In genomic region chr1:9121891-9122409, GRCh38 we compare ENCODE assay signal across 9 cellular contexts. TPM values are rescaled to one million over a fixed set of nuclear protein-coding genes. Genes with fewer than 3 reads are reported as not detected.
DNase-seq lines count a peak whose midpoint lies in the region; ATAC-seq, FAIRE-seq and TF ChIP-seq lines count a peak whose summit lies in the region.
"Had no signal": no experiment of that assay in that cellular context is flagged by ENCODE, and none has a peak within 500 bp of the region (broad histone marks: within the 10 kb centered on the region; RNA-seq: fewer than 3 reads in every experiment).

No MANE protein-coding gene starts in this region.

- H4K91ac ChIP-seq in mesenchymal stem cell (ENCODE audit: low read length): no peak overlapping the region

- H3K4me2 ChIP-seq in mesenchymal stem cell (ENCODE audit: low read length, poor library complexity, severe bottlenecking): no peak overlapping the region

- H3K79me1 ChIP-seq in mesenchymal stem cell (replicated peaks; ENCODE audit: low read length, poor library complexity, severe bottlenecking): peaks cover 22% of the 10 kb centered on the region

- H3K9ac ChIP-seq in mesenchymal stem cell (ENCODE audit: low read length): no peak overlapping the region

- H2AK5ac ChIP-seq in mesenchymal stem cell (ENCODE audit: low read length, severe bottlenecking): no peak overlapping the region

- DNase-seq in GM12892 (ENCODE audit: insufficient read length) (no peak), natural killer cell (no peak), glutamatergic neuron (no peak), ascending aorta (ENCODE audit: low spot score in 2 of 2) (no peak), NCI-H2107 treated with DMSO at 0.1 percent for 48 hours (lab: John Stamatoyannopoulos, UW; ENCODE audit: unreplicated experiment) (no peak), mesenchymal stem cell (no peak)
- peak; percentile 68 for DNase-seq in activated CD8-positive, alpha-beta T cell treated with anti-CD3 and anti-CD28 coated beads, Interleukin-2, amount 10 ng/mL, durations not matched to agents 7 days and 5 days
- DNase-seq: endodermal cell had no signal

- POLR2A ChIA-PET in activated CD8-positive, alpha-beta T cell treated with anti-CD3 and anti-CD28 coated beads, Interleukin-2, amount 10 ng/mL, durations not matched to agents 7 days and 5 days (lab: Charles Lee): interaction anchor here (0.6 kb wide), 1 partner anchor 394 kb away, joined by 3 read pairs; no protein-coding TSS in a partner anchor

- H3K36me3 ChIP-seq in ascending aorta (no peaks in the 10 kb centered on the region), mesenchymal stem cell (ENCODE audit: control insufficient read depth in 1 of 2, insufficient read depth in 2 of 2, low read depth in 1 of 2, low read length in 2 of 2) (no peaks in the 10 kb centered on the region)

- no peak overlapping the region for H2BK12ac ChIP-seq in mesenchymal stem cell (ENCODE audit: low read length in 2 of 2)

- no peak overlapping the region for H2BK15ac ChIP-seq in mesenchymal stem cell (ENCODE audit: low read depth, poor library complexity, severe bottlenecking)

- CTCF ChIA-PET in activated CD8-positive, alpha-beta T cell treated with anti-CD3 and anti-CD28 coated beads, Interleukin-2, amount 10 ng/mL, durations not matched to agents 7 days and 5 days (lab: Charles Lee): interaction anchor here (0.7 to 4.3 kb wide), 7 partner anchors 11 to 117 kb away, joined by 3 to 22 read pairs (median 3); no protein-coding TSS in a partner anchor

- no peak overlapping the region for H2BK5ac ChIP-seq in mesenchymal stem cell (ENCODE audit: low read depth, low read length, poor library complexity, severe bottlenecking)

- no peak overlapping the region for H3K23ac ChIP-seq in mesenchymal stem cell (ENCODE audit: low read length in 2 of 2)

- H3K9me3 Mint-ChIP-seq in activated CD8-positive, alpha-beta T cell treated with anti-CD3 and anti-CD28 coated beads, Interleukin-2, amount 10 ng/mL, durations not matched to agents 7 days and 5 days (ENCODE audit: insufficient read depth): no peaks in the 10 kb centered on the region
- no peaks in the 10 kb centered on the region for H3K9me3 Mint-ChIP-seq in natural killer cell
- H3K9me3 Mint-ChIP-seq in glutamatergic neuron (ENCODE audit: unreplicated experiment): no peaks in the 10 kb centered on the region

- intact Hi-C loops in natural killer cell (cut with micrococcal nuclease) (no loop called here), ascending aorta (cut with DNase I) (no loop called here)

- H3K36me3 Mint-ChIP-seq in activated CD8-positive, alpha-beta T cell treated with anti-CD3 and anti-CD28 coated beads, Interleukin-2, amount 10 ng/mL, durations not matched to agents 7 days and 5 days (ENCODE audit: low read depth): no peaks in the 10 kb centered on the region
- H3K36me3 Mint-ChIP-seq in natural killer cell (no peaks in the 10 kb centered on the region), glutamatergic neuron (ENCODE audit: unreplicated experiment) (peaks cover 4% of the 10 kb centered on the region)

- H3K27ac ChIP-seq in ascending aorta: no peak overlapping the region
- no peak overlapping the region for H3K27ac ChIP-seq in mesenchymal stem cell (ENCODE audit: low read length, poor library complexity, severe bottlenecking)

- no peak overlapping the region for H2BK120ac ChIP-seq in mesenchymal stem cell (ENCODE audit: low read depth, low read length)

- 89% methylated on average over 10 of the region's 14 CpGs for WGBS in mesenchymal stem cell

- H3K18ac ChIP-seq in mesenchymal stem cell (ENCODE audit: low read depth in 1 of 2, low read length in 2 of 2): no peak overlapping the region

- no peak overlapping the region for H3K14ac ChIP-seq in mesenchymal stem cell (ENCODE audit: low read length in 2 of 2)

- no peak overlapping the region for H2AFZ ChIP-seq in mesenchymal stem cell (ENCODE audit: low read depth, low read length)

- H3K4me1 ChIP-seq in ascending aorta: peaks cover 0 to 3% of the 10 kb centered on the region in 2 donors
- H3K4me1 ChIP-seq in mesenchymal stem cell (ENCODE audit: control insufficient read depth, insufficient read depth, low read depth, low read length): peaks cover 3% of the 10 kb centered on the region

- H3K27me3 ChIP-seq in ascending aorta (no peaks in the 10 kb centered on the region), mesenchymal stem cell (ENCODE audit: control insufficient read depth in 1 of 2, insufficient read depth in 1 of 2, low read length in 2 of 2) (no peaks in the 10 kb centered on the region)

- H3K27me3 Mint-ChIP-seq in activated CD8-positive, alpha-beta T cell treated with anti-CD3 and anti-CD28 coated beads, Interleukin-2, amount 10 ng/mL, durations not matched to agents 7 days and 5 days (ENCODE audit: low read depth): peaks cover 2% of the 10 kb centered on the region
- H3K27me3 Mint-ChIP-seq in natural killer cell (ENCODE audit: low read depth in 2 of 2) (peaks cover 0 to 17% of the 10 kb centered on the region in 2 donors), glutamatergic neuron (ENCODE audit: unreplicated experiment) (peaks cover 2% of the 10 kb centered on the region)

- peak; percentile 96 for FAIRE-seq in GM12892 (lab: Jason Lieb, UNC)

- no peak overlapping the region for H3K4me3 ChIP-seq in ascending aorta
- H3K4me3 ChIP-seq in mesenchymal stem cell (ENCODE audit: insufficient read depth in 1 of 2, low read depth in 1 of 2, low read length in 2 of 2): no peak overlapping the region

- peak; percentile 56 for ATAC-seq in HG02642 (IDR thresholded peaks at IDR 0.05; ENCODE audit: poor library complexity, unreplicated experiment)
- peak; percentile 89 for ATAC-seq in activated CD8-positive, alpha-beta T cell treated with anti-CD3 and anti-CD28 coated beads, Interleukin-2, amount 10 ng/mL, durations not matched to agents 7 days and 5 days
- ATAC-seq in natural killer cell: peak; percentile 52 to 78 (median 58)

- H3K27ac Mint-ChIP-seq in activated CD8-positive, alpha-beta T cell treated with anti-CD3 and anti-CD28 coated beads, Interleukin-2, amount 10 ng/mL, durations not matched to agents 7 days and 5 days: peak overlapping the region; percentile 55
- H3K27ac Mint-ChIP-seq in natural killer cell: no peak overlapping the region
- no peak overlapping the region for H3K27ac Mint-ChIP-seq in glutamatergic neuron (ENCODE audit: unreplicated experiment)
- H3K27ac Mint-ChIP-seq: endodermal cell had no signal

- H4K8ac ChIP-seq in mesenchymal stem cell (ENCODE audit: low read length): no peak overlapping the region

- H3K4me1 Mint-ChIP-seq in activated CD8-positive, alpha-beta T cell treated with anti-CD3 and anti-CD28 coated beads, Interleukin-2, amount 10 ng/mL, durations not matched to agents 7 days and 5 days (ENCODE audit: low read depth): peaks cover 32% of the 10 kb centered on the region
- H3K4me1 Mint-ChIP-seq in natural killer cell: peaks cover 0 to 5% of the 10 kb centered on the region in 2 donors
- H3K4me1 Mint-ChIP-seq in glutamatergic neuron (ENCODE audit: low read depth, unreplicated experiment): no peaks in the 10 kb centered on the region

- peak overlapping the region; percentile 38 for H3K4me3 Mint-ChIP-seq in activated CD8-positive, alpha-beta T cell treated with anti-CD3 and anti-CD28 coated beads, Interleukin-2, amount 10 ng/mL, durations not matched to agents 7 days and 5 days
- no peak overlapping the region for H3K4me3 Mint-ChIP-seq in natural killer cell
- H3K4me3 Mint-ChIP-seq in glutamatergic neuron (ENCODE audit: unreplicated experiment): no peak overlapping the region
- H3K4me3 Mint-ChIP-seq: endodermal cell had no signal

- no peak for TF ChIP-seq CTCF in natural killer cell (IDR thresholded peaks at IDR 0.05)
- TF ChIP-seq CTCF in glutamatergic neuron (IDR thresholded peaks at IDR 0.05; ENCODE audit: partially characterized antibody, unreplicated experiment): no peak
- TF ChIP-seq CTCF in ascending aorta (IDR thresholded peaks at IDR 0.05): no peak

- no peak overlapping the region for H3K4ac ChIP-seq in mesenchymal stem cell (ENCODE audit: low read depth in 1 of 2, low read length in 2 of 2)

- H3K9me3 ChIP-seq in ascending aorta (no peaks in the 10 kb centered on the region), mesenchymal stem cell (ENCODE audit: control insufficient read depth, low read length) (no peaks in the 10 kb centered on the region)

- TF ChIP-seq POLR2A in GM12892 (IDR thresholded peaks at IDR 0.05; ENCODE audit: low read depth, low read length): no peak; the same call in 1 of the 2 replicates

RNA-seq across cellular contexts. Expression of gene GPR157, which starts 7.0 kb away (rescaled TPM):
- polyA plus RNA-seq in GM12892 (2012; ENCODE audit: missing spikeins): 7.4 TPM
- 1 to 10 TPM; 1.2 to 1.4 TPM for total RNA-seq in activated CD8-positive, alpha-beta T cell treated with anti-CD3 and anti-CD28 coated beads, Interleukin-2, amount 10 ng/mL, durations not matched to agents 7 days and 5 days
- total RNA-seq in natural killer cell (1 to 10 TPM in 2 of 3 donors, under 1 TPM in 1; 1.00 to 1.2 (median 1.1) TPM), glutamatergic neuron (ENCODE audit: unreplicated experiment) (0.76 TPM), ascending aorta (7.1 TPM)
- 2.7 TPM for polyA plus RNA-seq in mesenchymal stem cell (2013, experiment 1 of 2)
- 2.9 TPM for polyA plus RNA-seq in mesenchymal stem cell (2013, experiment 2 of 2)

RNA-seq across cellular contexts. Expression of gene SLC2A5, which starts 52.5 kb away (rescaled TPM):
- polyA plus RNA-seq in GM12892 (2012; ENCODE audit: missing spikeins): 51.9 TPM
- total RNA-seq in activated CD8-positive, alpha-beta T cell treated with anti-CD3 and anti-CD28 coated beads, Interleukin-2, amount 10 ng/mL, durations not matched to agents 7 days and 5 days: not detected
- not detected for total RNA-seq in natural killer cell
- 0.64 TPM for total RNA-seq in glutamatergic neuron (ENCODE audit: unreplicated experiment)
- total RNA-seq in ascending aorta: 13.9 TPM
- polyA plus RNA-seq in mesenchymal stem cell (2013, experiment 1 of 2): 0.12 TPM
- 0.05 TPM for polyA plus RNA-seq in mesenchymal stem cell (2013, experiment 2 of 2)
- total RNA-seq: endodermal cell had no signal
